ENCODE assay signal across 11 cellular contexts in the genomic region with DNA sequence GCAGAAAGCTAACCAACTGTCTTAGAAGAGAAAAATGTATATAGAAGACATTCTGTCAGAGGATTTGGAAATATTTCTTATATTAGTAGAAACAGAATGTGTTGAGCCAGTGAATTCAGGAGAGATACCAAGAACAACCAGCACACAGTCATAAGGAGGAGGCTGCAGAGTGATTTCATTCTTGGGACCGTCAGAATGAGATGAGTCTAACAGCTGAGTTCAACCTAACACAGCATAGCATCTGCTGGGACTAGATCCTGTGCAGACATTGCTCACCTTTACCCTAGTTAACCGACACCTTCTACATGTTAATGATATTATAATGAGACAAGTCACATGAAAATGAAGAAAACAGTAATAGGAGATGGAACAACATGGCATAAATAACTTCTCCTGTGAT.
"Had no signal": no experiment of that assay in that cellular context is flagged by ENCODE, and none has a peak within 500 bp of the region (broad histone marks: within the 10 kb centered on the region; RNA-seq: fewer than 3 reads in every experiment).

No MANE protein-coding gene starts in this region.

- H3K4me3 Mint-ChIP-seq: GM23338, H9, HFFc6 had no signal

- H3K27ac Mint-ChIP-seq: GM23338, H9, HFFc6 had no signal

- FAIRE-seq: H1, H54 had no signal

- H3K4me2 ChIP-seq: GM23338 had no signal

- H2AFZ ChIP-seq: GM23248, GM23338 had no signal

- DNase-seq: GM23248, GOT3, H7, H9, HCEC 1CT, HFFc6 had no signal

- H3K9ac ChIP-seq: GM23248 had no signal

- H3K4me1 Mint-ChIP-seq: GM23338 had no signal

- H3K4me3 ChIP-seq: GM23248, GM23338, HAP-1 had no signal

- ATAC-seq: GM23338, HCT116 had no signal

- H3K4me1 ChIP-seq: HAP-1 had no signal

- H3K27ac ChIP-seq: GM23248 had no signal
